8 cellular contexts compared by ENCODE assay signal in genomic region chr1:94417962-94418663, GRCh38. TPM values are rescaled to one million over a fixed set of nuclear protein-coding genes. Genes with fewer than 3 reads are reported as not detected.
DNase-seq lines count a peak whose midpoint lies in the region; ATAC-seq and TF ChIP-seq lines count a peak whose summit lies in the region.

ABCD3 (plus strand) TSS chr1:94418389; CDS start chr1:94418479, 90 bp downstream.

- intact Hi-C loops in T-helper 1 cell treated with Interleukin-12 subunit alpha and Interleukin-12 subunit beta and Interleukin-4 antibody, amounts not matched to agents 30 ng/mL and 1 ng/mL, for 36 hours (cut with micrococcal nuclease), result loop anchor here (1.0 to 5.0 kb wide), 13 partner anchors 33 to 1237 kb away; partner anchors contain the start of genes ALG14, ARHGAP29, CCDC18 and DNTTIP2
- intact Hi-C loops in left cardiac atrium (cut with DNase I) (loop anchor here in 1 of 2 donors (5.0 kb wide), 1 partner anchor 66 kb away; no protein-coding TSS in a partner anchor), upper lobe of right lung (cut with DNase I) (no loop called here)

- H3K9me3 ChIP-seq in upper lobe of right lung, result no peaks in the 10 kb centered on the region

- H3K27ac Mint-ChIP-seq in progenitor cell of endocrine pancreas, result peak within 1 kb of the TSS; percentile 93

- TF ChIP-seq POLR2A in GM15510 (IDR thresholded peaks at IDR 0.05; ENCODE audit: borderline replicate concordance, extremely low read depth, insufficient read length), result peak; percentile 85

- no peak for TF ChIP-seq CTCF in progenitor cell of endocrine pancreas (IDR thresholded peaks at IDR 0.05; ENCODE audit: unreplicated experiment)
- TF ChIP-seq CTCF in upper lobe of right lung (IDR thresholded peaks at IDR 0.05), result no peak

- H3K4me3 Mint-ChIP-seq in progenitor cell of endocrine pancreas (ENCODE audit: low read depth), result no peak within 1 kb of the TSS

- peak within 1 kb of the TSS; percentile 88 for H3K4me3 ChIP-seq in upper lobe of right lung

- H3K4me1 Mint-ChIP-seq in progenitor cell of endocrine pancreas (ENCODE audit: low read depth), result peaks cover 37% of the 10 kb centered on the region

- no peaks in the 10 kb centered on the region for H3K36me3 Mint-ChIP-seq in progenitor cell of endocrine pancreas (ENCODE audit: insufficient read depth)

- peak; percentile 94 for DNase-seq in NCI-H1694 (lab: John Stamatoyannopoulos, UW)
- peak; percentile 99 for DNase-seq in amniotic epithelial cell (ENCODE audit: low read depth)
- DNase-seq in left cardiac atrium, result peak; percentile 98
- peak; percentile 99 for DNase-seq in progenitor cell of endocrine pancreas (ENCODE audit: low spot score, unreplicated experiment)
- DNase-seq in upper lobe of right lung, result peak; percentile 99

- ATAC-seq in HG02884 (IDR thresholded peaks at IDR 0.05; ENCODE audit: unreplicated experiment) (peak; percentile 95), left cardiac atrium (peak; percentile 98 to 99), upper lobe of right lung (peak; percentile 98)

- no peaks in the 10 kb centered on the region for H3K36me3 ChIP-seq in upper lobe of right lung

- H3K27ac ChIP-seq in upper lobe of right lung, result peak within 1 kb of the TSS; percentile 93

- H3K4me1 ChIP-seq in upper lobe of right lung, result peaks cover 25% of the 10 kb centered on the region

- H3K9me3 Mint-ChIP-seq in progenitor cell of endocrine pancreas (ENCODE audit: low read depth), result no peaks in the 10 kb centered on the region

- H3K27me3 Mint-ChIP-seq in progenitor cell of endocrine pancreas, result peaks cover 3% of the 10 kb centered on the region

- H3K27me3 ChIP-seq in upper lobe of right lung, result no peaks in the 10 kb centered on the region

RNA-seq across cellular contexts. Expression of gene ABCD3, which starts in this region (rescaled TPM):
- total RNA-seq in T-helper 1 cell treated with Interleukin-12 subunit alpha and Interleukin-12 subunit beta and Interleukin-4 antibody, amounts not matched to agents 30 ng/mL and 1 ng/mL, for 36 hours, result 23.4 and 23.6 TPM in 2 replicates
- total RNA-seq in left cardiac atrium (100 to 1,000 TPM in 1 of 2 donors, 10 to 100 TPM in 1; 53.3 to 105 TPM), progenitor cell of endocrine pancreas (43.2 and 50.2 TPM in 2 replicates), upper lobe of right lung (50.9 TPM)

Comparison
In these comparisons a context has a peak if more than half of its experiments do, and no peak if none do; other contexts are left out.
1. Peak in every context shown above with its lines: DNase-seq, ATAC-seq, H3K4me3 ChIP-seq and H3K27ac ChIP-seq.